In genomic region chr7:106128846-106129245, GRCh38 we compare ENCODE assay signal across 14 cellular contexts. TPM values are rescaled to one million over a fixed set of nuclear protein-coding genes. Genes with fewer than 3 reads are reported as not detected.
DNase-seq lines count a peak whose midpoint lies in the region; ATAC-seq and TF ChIP-seq lines count a peak whose summit lies in the region.
"Had no signal": no experiment of that assay in that cellular context is flagged by ENCODE, and none has a peak within 500 bp of the region (broad histone marks: within the 10 kb centered on the region; RNA-seq: fewer than 3 reads in every experiment).

No MANE protein-coding gene starts in this region.

- H3K4me3 ChIP-seq in AG10803 (ENCODE audit: low read length) (no peak overlapping the region), HCT116 (replicated peaks in 1 of 2; ENCODE audit: low read depth in 1 of 2, low read length in 2 of 2) (no peak overlapping the region)
- H3K4me3 ChIP-seq: A549, GM23248 had no signal

- no peaks in the 10 kb centered on the region for H3K36me3 ChIP-seq in HCT116 (ENCODE audit: control insufficient read depth in 1 of 2, insufficient read depth in 2 of 2, low read length in 2 of 2)

- TF ChIP-seq CTCF in AG10803 (conservative IDR thresholded peaks at IDR 0.05; ENCODE audit: low read length) (no peak), HCT116 (IDR thresholded peaks at IDR 0.05 in 2 of 3, conservative IDR thresholded peaks at IDR 0.05 in 1 of 3; ENCODE audit: borderline replicate concordance in 1 of 3, insufficient read depth in 1 of 3, low read depth in 2 of 3, low read length in 2 of 3) (no peak), progenitor cell of endocrine pancreas (IDR thresholded peaks at IDR 0.05; ENCODE audit: unreplicated experiment) (no peak)

- no peak for TF ChIP-seq POLR2A in HCT116 (IDR thresholded peaks at IDR 0.05; ENCODE audit: borderline replicate concordance, extremely low read depth, insufficient read depth, insufficient read length)

- H3K9ac ChIP-seq in HCT116 (ENCODE audit: low read length) = no peak overlapping the region
- H3K9ac ChIP-seq: GM23248 had no signal

- intact Hi-C loops in HCT116 (cut with micrococcal nuclease) = no loop called here

- no peaks in the 10 kb centered on the region for H3K9me2 ChIP-seq in HCT116 (ENCODE audit: insufficient read depth)

- peaks cover 0 to 9% of the 10 kb centered on the region in 2 experiments; a peak in 2 of 4 replicates for H3K4me1 ChIP-seq in HCT116 (ENCODE audit: control insufficient read depth in 1 of 2, insufficient read depth in 2 of 2, low read length in 2 of 2)

- no peak overlapping the region for H3K4me3 Mint-ChIP-seq in progenitor cell of endocrine pancreas (ENCODE audit: low read depth)
- H3K4me3 Mint-ChIP-seq: CD14-positive monocyte; CD8-positive, alpha-beta T cell; IgD-negative memory B cell had no signal

- H3K9me3 Mint-ChIP-seq in progenitor cell of endocrine pancreas (ENCODE audit: low read depth) = no peaks in the 10 kb centered on the region
- H3K9me3 Mint-ChIP-seq: CD8-positive, alpha-beta T cell had no signal

- H3K4me1 Mint-ChIP-seq in progenitor cell of endocrine pancreas (ENCODE audit: low read depth) = peaks cover 7% of the 10 kb centered on the region

- H3K27me3 Mint-ChIP-seq in progenitor cell of endocrine pancreas = peaks cover 10% of the 10 kb centered on the region
- H3K27me3 Mint-ChIP-seq: IgD-negative memory B cell had no signal

- no peaks in the 10 kb centered on the region for H3K36me3 Mint-ChIP-seq in progenitor cell of endocrine pancreas (ENCODE audit: insufficient read depth)
- H3K36me3 Mint-ChIP-seq: CD14-positive monocyte; CD8-positive, alpha-beta T cell had no signal

- DNase-seq in AG10803 (ENCODE audit: low read depth) = peak; percentile 16
- DNase-seq in HCT116 (ENCODE audit: low read depth, low spot score) = no peak
- DNase-seq in amniotic epithelial cell (ENCODE audit: low read depth) = peak; percentile 24
- DNase-seq in progenitor cell of endocrine pancreas (ENCODE audit: low spot score, unreplicated experiment) = no peak
- DNase-seq in D341Med (ENCODE audit: low spot score) = no peak
- DNase-seq: CD8-positive, alpha-beta T cell; COR-L47; DND-41; GM23248 had no signal

- H3K27ac Mint-ChIP-seq in progenitor cell of endocrine pancreas = peak overlapping the region; percentile 25
- H3K27ac Mint-ChIP-seq: CD14-positive monocyte; CD8-positive, alpha-beta T cell; IgD-negative memory B cell had no signal

- H3K27me3 ChIP-seq in HCT116 (ENCODE audit: insufficient read depth, low read length) = no peaks in the 10 kb centered on the region

- H2AFZ ChIP-seq in HCT116 (ENCODE audit: low read depth, low read length, poor library complexity, severe bottlenecking) = no peak overlapping the region
- H2AFZ ChIP-seq: GM23248 had no signal

- H3K4me2 ChIP-seq in HCT116 (ENCODE audit: low read length) = no peak overlapping the region
- H3K4me2 ChIP-seq: A549 had no signal

- POLR2A ChIA-PET in HCT116 (lab: Charles Lee) = no interaction called here

- H3K79me2 ChIP-seq in HCT116 (ENCODE audit: insufficient read depth, low read length) = no peaks in the 10 kb centered on the region

- CTCF ChIA-PET in HCT116 (lab: Charles Lee) = no interaction called here

- no peaks in the 10 kb centered on the region for H4K20me1 ChIP-seq in HCT116 (ENCODE audit: insufficient read depth)

- BruUV-seq in HCT116 (replicated peaks; lab: Mats Ljungman, UMichigan) = no TSS peak

- H3K9me3 ChIP-seq in HCT116 (ENCODE audit: control insufficient read depth in 1 of 2, insufficient read depth in 1 of 2, low read depth in 1 of 2, low read length in 2 of 2) = no peaks in the 10 kb centered on the region
- H3K9me3 ChIP-seq: A549 had no signal

- RAD21 ChIA-PET in HCT116 (lab: Charles Lee; ENCODE audit: low non-redundant PET in 1 of 2, low total read pairs in 2 of 2, uncharacterized antibody in 2 of 2, unreplicated experiment in 2 of 2) = no interaction called here

- ATAC-seq in HCT116 = peak; percentile 50; the same call in 1 of the 2 replicates
- no peak for ATAC-seq in GM21515 (IDR thresholded peaks at IDR 0.05; ENCODE audit: unreplicated experiment)
- ATAC-seq in HG03460 (IDR thresholded peaks at IDR 0.05; ENCODE audit: unreplicated experiment) = no peak
- ATAC-seq: CD8-positive, alpha-beta T cell had no signal

- no peak for TF ChIP-seq RAD21 in HCT116 (IDR thresholded peaks at IDR 0.05; ENCODE audit: low read depth)

- H3K27ac ChIP-seq in HCT116 (ENCODE audit: low read depth, low read length) = no peak overlapping the region
- H3K27ac ChIP-seq: A549, GM23248 had no signal

TF ChIP-seq in HCT116, 20 proteins besides CTCF, POLR2A, EP300 and RAD21:
- TF ChIP-seq ATF3 (IDR thresholded peaks at IDR 0.05) (no peak), EZH2phosphoT487 (IDR thresholded peaks at IDR 0.05; ENCODE audit: borderline replicate concordance) (no peak), JUND (IDR thresholded peaks at IDR 0.05) (no peak), EGR1 (IDR thresholded peaks at IDR 0.05; ENCODE audit: low read depth) (no peak), REST (IDR thresholded peaks at IDR 0.05; ENCODE audit: low read depth) (no peak), ZNF274 (IDR thresholded peaks at IDR 0.05; ENCODE audit: low read depth, low read length) (no peak), TCF7L2 (IDR thresholded peaks at IDR 0.05; ENCODE audit: borderline replicate concordance, extremely low read depth, insufficient read depth, insufficient read length) (no peak), FOSL1 (IDR thresholded peaks at IDR 0.05; ENCODE audit: low read depth) (no peak), CEBPB (IDR thresholded peaks at IDR 0.05; ENCODE audit: low read depth) (no peak), SIN3A (IDR thresholded peaks at IDR 0.05; ENCODE audit: low read depth) (no peak), POLR2AphosphoS5 (IDR thresholded peaks at IDR 0.05; ENCODE audit: low read depth, low read length) (no peak), MAX (IDR thresholded peaks at IDR 0.05) (no peak), ZFX (IDR thresholded peaks at IDR 0.05) (no peak), SP1 (IDR thresholded peaks at IDR 0.05; ENCODE audit: low read depth) (no peak), ZBTB33 (IDR thresholded peaks at IDR 0.05; ENCODE audit: extremely low read depth, insufficient replicate concordance, low read length) (no peak), EZH2 (IDR thresholded peaks at IDR 0.05) (no peak), SRF (IDR thresholded peaks at IDR 0.05; ENCODE audit: low read depth) (no peak), CBX3 (IDR thresholded peaks at IDR 0.05; ENCODE audit: low read depth) (no peak), ELF1 (IDR thresholded peaks at IDR 0.05; ENCODE audit: borderline replicate concordance, low read depth) (no peak), YY1 (IDR thresholded peaks at IDR 0.05; ENCODE audit: extremely low read depth, insufficient replicate concordance, low read depth, low read length) (no peak)

RNA-seq across cellular contexts. Expression of gene SYPL1, which starts 16.7 kb away (rescaled TPM):
- total RNA-seq in HCT116 (2021; ENCODE audit: unreplicated experiment) (78.0 TPM), progenitor cell of endocrine pancreas (52.8 and 60.3 TPM in 2 replicates)
- polyA plus RNA-seq in HCT116 (2012) = 37.8 and 46.5 TPM in 2 replicates

Comparison
In these comparisons a context has a peak if more than half of its experiments do, and no peak if none do; other contexts are left out.
1. DNase-seq: peak in AG10803 (single experiment) and amniotic epithelial cell (single experiment); none in HCT116 (single experiment), progenitor cell of endocrine pancreas (single experiment) and D341Med (single experiment).